27 cellular contexts compared by ENCODE assay signal in the genomic region with DNA sequence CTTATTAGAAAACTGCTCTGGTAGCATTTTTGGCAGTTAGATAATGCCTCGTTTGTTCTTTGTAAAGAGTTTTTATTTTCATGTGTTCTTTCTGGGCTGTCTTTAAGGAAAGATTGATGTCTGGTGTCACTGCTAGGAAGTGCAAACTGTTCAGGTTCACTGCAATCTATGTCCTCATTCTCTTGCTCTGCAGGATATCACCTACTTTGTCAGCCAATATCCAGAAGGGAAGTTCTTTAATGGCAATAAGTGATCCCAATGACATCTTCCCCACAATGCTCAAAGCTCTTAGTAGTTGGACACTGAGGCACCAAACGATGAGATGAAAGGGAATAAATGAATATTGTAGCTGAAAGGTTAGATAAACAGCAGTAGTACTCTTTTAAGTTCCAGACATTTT.
"Had no signal": no experiment of that assay in that cellular context is flagged by ENCODE, and none has a peak within 500 bp of the region (broad histone marks: within the 10 kb centered on the region; RNA-seq: fewer than 3 reads in every experiment).

No MANE protein-coding gene starts in this region.

- H3K4me1 ChIP-seq: left ventricle myocardium inferior, neural progenitor cell, parathyroid adenoma, right atrium auricular region, right lobe of liver, uterus had no signal

- H3K36me3 Mint-ChIP-seq: memory B cell; naive thymus-derived CD8-positive, alpha-beta T cell; neural progenitor cell; stimulated activated memory B cell treated with anti-CD40 and anti-IgM and Interleukin-4, amounts not matched to agents 10 μg/mL and 1 μg/mL and 100 μg/mL, for 72 hours; type B pancreatic cell had no signal

- H3K27ac ChIP-seq: left ventricle myocardium inferior, neural progenitor cell, neutrophil, parathyroid adenoma, right atrium auricular region, right lobe of liver, tibial nerve, uterus had no signal

- ATAC-seq: left colon; naive thymus-derived CD8-positive, alpha-beta T cell; right lobe of liver; stimulated activated memory B cell treated with anti-CD40 and anti-IgM and Interleukin-4, amounts not matched to agents 10 μg/mL and 1 μg/mL and 100 μg/mL, for 72 hours; stimulated activated naive CD8-positive, alpha-beta T cell treated with anti-CD3 and anti-CD28 coated beads, Interleukin-15, amount 100 ng/mL, for 72 hours had no signal

- H3K27ac Mint-ChIP-seq: memory B cell; naive thymus-derived CD8-positive, alpha-beta T cell; nephron; neural progenitor cell; progenitor cell of endocrine pancreas; stimulated activated memory B cell treated with anti-CD40 and anti-IgM and Interleukin-4, amounts not matched to agents 10 μg/mL and 1 μg/mL and 100 μg/mL, for 72 hours; stimulated activated naive CD8-positive, alpha-beta T cell treated with anti-CD3 and anti-CD28 coated beads, Interleukin-15, amount 100 ng/mL, for 72 hours; type B pancreatic cell had no signal

- H3K9me3 ChIP-seq: left ventricle myocardium inferior, neutrophil, right atrium auricular region, right lobe of liver, tibial nerve, uterus had no signal

- H3K4me3 Mint-ChIP-seq: memory B cell; naive thymus-derived CD8-positive, alpha-beta T cell; nephron; neural progenitor cell; stimulated activated memory B cell treated with anti-CD40 and anti-IgM and Interleukin-4, amounts not matched to agents 10 μg/mL and 1 μg/mL and 100 μg/mL, for 72 hours; stimulated activated naive CD8-positive, alpha-beta T cell treated with anti-CD3 and anti-CD28 coated beads, Interleukin-15, amount 100 ng/mL, for 72 hours; type B pancreatic cell had no signal

- H3K27me3 Mint-ChIP-seq: memory B cell; naive thymus-derived CD8-positive, alpha-beta T cell; progenitor cell of endocrine pancreas; stimulated activated memory B cell treated with anti-CD40 and anti-IgM and Interleukin-4, amounts not matched to agents 10 μg/mL and 1 μg/mL and 100 μg/mL, for 72 hours; stimulated activated naive CD8-positive, alpha-beta T cell treated with anti-CD3 and anti-CD28 coated beads, Interleukin-15, amount 100 ng/mL, for 72 hours; type B pancreatic cell had no signal

- DNase-seq: hippocampal formation; kidney; left colon; left ventricle myocardium inferior; naive thymus-derived CD8-positive, alpha-beta T cell; occipital lobe; right lobe of liver; stimulated activated CD4-positive, alpha-beta T cell treated with anti-CD3 and anti-CD28 coated beads, Interleukin-1b, Interleukin-23, amount 100 ng/mL, for 48 hours; stimulated activated CD4-positive, alpha-beta T cell treated with anti-CD3 and anti-CD28 coated beads, Interleukin-2, amount 100 ng/mL, for 48 hours; stimulated activated CD4-positive, alpha-beta T cell treated with anti-CD3 and anti-CD28 coated beads, Interleukin-4, amount 100 ng/mL, for 4 hours; stimulated activated CD8-positive, alpha-beta memory T cell treated with anti-CD3 and anti-CD28 coated beads, Interleukin-4, amount 100 ng/mL, for 48 hours; stimulated activated naive CD4-positive, alpha-beta T cell treated with Interleukin-2 at 50 U/mL for 16 hours; stimulated activated naive CD8-positive, alpha-beta T cell treated with anti-CD3 and anti-CD28 coated beads, Interleukin-15, amount 100 ng/mL, for 72 hours; substantia nigra; uterus had no signal

- H3K4me1 Mint-ChIP-seq: memory B cell; naive thymus-derived CD8-positive, alpha-beta T cell; nephron; stimulated activated memory B cell treated with anti-CD40 and anti-IgM and Interleukin-4, amounts not matched to agents 10 μg/mL and 1 μg/mL and 100 μg/mL, for 72 hours; stimulated activated naive CD8-positive, alpha-beta T cell treated with anti-CD3 and anti-CD28 coated beads, Interleukin-15, amount 100 ng/mL, for 72 hours had no signal

- H3K4me3 ChIP-seq: left ventricle myocardium inferior, lung, neural progenitor cell, right atrium auricular region, right lobe of liver, smooth muscle cell, tibial nerve, uterus had no signal

- H3K9me3 Mint-ChIP-seq: neural progenitor cell, type B pancreatic cell had no signal

- H3K27me3 ChIP-seq: neural progenitor cell, neutrophil, right atrium auricular region, right lobe of liver, tibial nerve, uterus had no signal

- H3K36me3 ChIP-seq: left ventricle myocardium inferior, neural progenitor cell, neutrophil, right atrium auricular region, right lobe of liver, tibial nerve, uterus had no signal
